In the genomic region with DNA sequence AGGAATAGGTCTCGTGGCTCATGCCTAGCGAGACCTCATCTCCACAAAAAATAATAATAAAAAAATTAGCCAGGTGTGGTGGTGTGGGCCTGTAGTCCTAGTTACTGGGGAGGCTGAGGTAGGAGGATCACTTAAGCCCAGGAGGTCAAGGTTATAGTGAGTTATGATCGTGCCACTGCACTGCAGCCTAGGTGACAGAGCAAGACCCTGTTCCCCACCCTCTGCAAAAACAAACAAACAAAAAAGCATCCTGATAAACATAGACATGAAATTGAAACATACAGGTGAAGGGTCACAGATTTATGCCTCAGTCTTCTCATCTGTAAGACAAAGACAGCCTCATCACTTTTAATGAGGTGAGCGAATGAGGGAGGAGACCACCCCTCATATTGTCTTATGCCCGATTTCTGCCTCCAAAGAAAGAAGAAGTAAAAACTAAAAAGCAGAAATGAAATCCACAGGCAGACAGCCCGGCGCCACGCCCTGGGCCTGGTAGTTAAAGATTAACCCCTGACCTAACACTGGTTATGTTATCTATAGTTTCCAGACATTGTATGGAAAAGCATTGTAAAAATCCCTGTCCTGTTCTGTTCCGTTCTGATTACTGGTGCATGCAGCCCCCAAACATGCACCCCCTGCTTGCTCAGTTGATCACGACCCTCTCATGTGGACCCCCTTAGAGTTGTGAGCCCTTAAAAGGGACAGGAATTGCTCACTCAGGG, we compare ENCODE assay signal across 7 cellular contexts.
A peak's percentile ranks its signal among the peaks of the same experiment; 100 is the strongest.
DNase-seq lines count a peak whose midpoint lies in the region; TF ChIP-seq lines count a peak whose summit lies in the region.
"Not testable (repeated sequence)": the region's sequence is repeated elsewhere in the genome, so short reads cannot be mapped to it uniquely, and the experiment has no call there.

No MANE protein-coding gene starts in this region.

- H3K9me3 ChIP-seq in Caco-2; OCI-LY7 (ENCODE audit: low read length); colonic mucosa: not testable (repeated sequence)

- H3K4me3 Mint-ChIP-seq in Caco-2 (ENCODE audit: unreplicated experiment); osteocyte (ENCODE audit: unreplicated experiment): not testable (repeated sequence)

- intact Hi-C loops in Caco-2 (cut with micrococcal nuclease; ENCODE audit: unreplicated experiment); OCI-LY7 (cut with micrococcal nuclease; ENCODE audit: unreplicated experiment): not testable (repeated sequence)
- intact Hi-C loops in colonic mucosa (cut with DNase I) = loop anchor here (5.0 kb wide), 1 partner anchor 124 kb away; no protein-coding TSS in a partner anchor

- peak overlapping the region; percentile 51 for H3K27ac Mint-ChIP-seq in Caco-2 (ENCODE audit: unreplicated experiment)
- not testable (repeated sequence) for H3K27ac Mint-ChIP-seq in osteocyte (ENCODE audit: unreplicated experiment)

- H3K9me3 Mint-ChIP-seq in Caco-2 (ENCODE audit: unreplicated experiment); osteocyte (ENCODE audit: unreplicated experiment): not testable (repeated sequence)

- TF ChIP-seq CTCF in Caco-2 (IDR thresholded peaks at IDR 0.05; ENCODE audit: insufficient read depth in 1 of 2, low read depth in 1 of 2, low read length in 1 of 2, severe bottlenecking in 1 of 2, unreplicated experiment in 1 of 2); OCI-LY7 (conservative IDR thresholded peaks at IDR 0.05; ENCODE audit: low read length); colonic mucosa (IDR thresholded peaks at IDR 0.05); osteocyte (IDR thresholded peaks at IDR 0.05): not testable (repeated sequence)

- H3K36me3 Mint-ChIP-seq in Caco-2 (ENCODE audit: insufficient read depth, unreplicated experiment) = peaks cover 14% of the 10 kb centered on the region
- not testable (repeated sequence) for H3K36me3 Mint-ChIP-seq in osteocyte (ENCODE audit: unreplicated experiment)

- not testable (repeated sequence) for H3K36me3 ChIP-seq in Caco-2 (ENCODE audit: control insufficient read depth, insufficient read depth, low read length); OCI-LY7 (ENCODE audit: insufficient read depth, low read length); colonic mucosa

- not testable (repeated sequence) for H3K27me3 Mint-ChIP-seq in Caco-2 (ENCODE audit: insufficient read depth, unreplicated experiment)
- peaks cover 48% of the 10 kb centered on the region for H3K27me3 Mint-ChIP-seq in osteocyte (ENCODE audit: unreplicated experiment)

- DNase-seq in Caco-2; OCI-LY7 (ENCODE audit: low spot score): not testable (repeated sequence)
- DNase-seq in LoVo (ENCODE audit: low spot score) (peak; percentile 16), UCSD-AML1 (lab: John Stamatoyannopoulos, UW; ENCODE audit: unreplicated experiment) (peak; percentile 42), colonic mucosa (peak; percentile 83), islet precursor cell (peak; percentile 7), osteocyte (ENCODE audit: extremely low spot score, unreplicated experiment) (peak; percentile 34)

- H2AFZ ChIP-seq in OCI-LY7 (ENCODE audit: low read length) = not testable (repeated sequence)

- H3K27ac ChIP-seq in OCI-LY7 (ENCODE audit: low read depth, low read length, poor library complexity, severe bottlenecking) = not testable (repeated sequence)
- peak overlapping the region; percentile 78 for H3K27ac ChIP-seq in colonic mucosa

- H3K9ac ChIP-seq in colonic mucosa (ENCODE audit: low read depth in 2 of 2, low read length in 2 of 2) = peak overlapping the region in 1 of 2 donors; percentile 67

- not testable (repeated sequence) for H3K79me2 ChIP-seq in OCI-LY7 (ENCODE audit: insufficient read depth, low read depth, low read length)

- 0 out of 2 replicates have a peak overlapping the region, but pooled peaks have one; percentile 14 for H3K4me2 ChIP-seq in OCI-LY7 (ENCODE audit: low read length)

- H3K4me1 Mint-ChIP-seq in Caco-2 (ENCODE audit: low read depth, unreplicated experiment) = peaks cover 36% of the 10 kb centered on the region
- H3K4me1 Mint-ChIP-seq in osteocyte (ENCODE audit: unreplicated experiment) = not testable (repeated sequence)

- CTCF ChIA-PET in Caco-2 (lab: Charles Lee) = interaction anchor here (1.9 kb wide), 1 partner anchor 22 kb away, joined by 25 read pairs; no protein-coding TSS in a partner anchor
- CTCF ChIA-PET in OCI-LY7 (lab: Charles Lee; ENCODE audit: unreplicated experiment) = not testable (repeated sequence)

- not testable (repeated sequence) for H4K20me1 ChIP-seq in OCI-LY7 (ENCODE audit: insufficient read depth, low read length)

- H3K9me2 ChIP-seq in OCI-LY7 (ENCODE audit: insufficient read depth, low read length) = not testable (repeated sequence)

- not testable (repeated sequence) for H3K4me3 ChIP-seq in Caco-2 (ENCODE audit: low read depth, low read length); OCI-LY7 (ENCODE audit: low read depth, low read length, poor library complexity, severe bottlenecking); colonic mucosa

- not testable (repeated sequence) for BruUV-seq in Caco-2 (replicated peaks; lab: Mats Ljungman, UMichigan); OCI-LY7 (replicated peaks; lab: Mats Ljungman, UMichigan)

- peaks cover 22% of the 10 kb centered on the region for H3K4me1 ChIP-seq in Caco-2
- H3K4me1 ChIP-seq in OCI-LY7 (ENCODE audit: insufficient read depth, low read length, poor library complexity, severe bottlenecking); colonic mucosa: not testable (repeated sequence)

- not testable (repeated sequence) for H3K27me3 ChIP-seq in Caco-2 (replicated peaks; ENCODE audit: control insufficient read depth, insufficient read depth, low read length); colonic mucosa

- POLR2A ChIA-PET in Caco-2 (lab: Charles Lee) = interaction anchor here (0.7 to 1.5 kb wide), 3 partner anchors 19 to 94 kb away, joined by 3 read pairs; a partner anchor contains a TSS
- POLR2A ChIA-PET in OCI-LY7 (lab: Charles Lee) = interaction anchor here (0.9 kb wide), 1 partner anchor 20 kb away, joined by 4 read pairs; no protein-coding TSS in a partner anchor
